Comparison of ENCODE assay signal across 16 cellular contexts in the genomic region with DNA sequence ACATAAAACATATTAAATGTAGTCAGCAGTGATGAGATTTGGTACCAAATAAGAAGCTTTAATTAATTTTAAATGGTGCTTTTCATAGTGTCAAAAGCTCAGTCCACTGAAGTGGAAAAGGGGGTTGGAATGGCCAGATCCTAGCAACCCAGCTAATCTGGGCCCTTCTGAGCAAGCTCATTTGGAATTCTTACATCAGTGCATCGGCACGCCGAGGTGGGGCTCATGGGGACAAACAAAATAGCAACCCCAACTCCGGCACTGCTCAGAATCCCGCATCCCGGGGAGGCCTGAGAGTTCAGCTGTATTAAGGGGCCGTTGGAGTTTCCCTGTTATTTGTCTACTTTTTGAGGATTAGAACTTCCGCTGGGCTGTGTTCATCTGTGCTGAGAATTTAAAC.
DNase-seq lines count a peak whose midpoint lies in the region; ATAC-seq and TF ChIP-seq lines count a peak whose summit lies in the region.
"Had no signal": no experiment of that assay in that cellular context is flagged by ENCODE, and none has a peak within 500 bp of the region (broad histone marks: within the 10 kb centered on the region; RNA-seq: fewer than 3 reads in every experiment).

No MANE protein-coding gene starts in this region.

- peak overlapping the region in 2 of 3 experiments; percentile 32 to 82; a peak in 3 of 7 replicates for H3K27ac Mint-ChIP-seq in H9

- H3K27me3 Mint-ChIP-seq in H9 (ENCODE audit: low read depth), result no peaks in the 10 kb centered on the region

- H3K79me2 ChIP-seq in H9 (ENCODE audit: insufficient read depth, low read length), result no peaks in the 10 kb centered on the region

- H3K36me3 Mint-ChIP-seq in H9 (ENCODE audit: insufficient read depth in 1 of 3, low read depth in 3 of 3), result no peaks in the 10 kb centered on the region

- no peak overlapping the region for H2BK120ac ChIP-seq in H9 (ENCODE audit: low read depth, low read length, poor library complexity, severe bottlenecking)

- WGBS in H9 (ENCODE audit: extremely low coverage, insufficient read length, low lambda C conversion rate), result no CpG with 5 or more reads among the region's 8 CpGs

- no peak overlapping the region for H3K4ac ChIP-seq in H9 (ENCODE audit: low read depth, low read length)

- no peaks in the 10 kb centered on the region for H3K9me3 Mint-ChIP-seq in H9

- DNase-seq in H9 (peak; percentile 39), choroid plexus epithelial cell (ENCODE audit: low read depth) (peak; percentile 6), islet precursor cell (peak; percentile 66), putamen (ENCODE audit: low spot score) (peak; percentile 75), NCI-H748 treated with DMSO at 0.1 percent for 48 hours (lab: John Stamatoyannopoulos, UW) (no peak), NCI-H2227 (lab: John Stamatoyannopoulos, UW; ENCODE audit: unreplicated experiment) (no peak)
- no peak for DNase-seq in stimulated activated CD4-positive, alpha-beta T cell treated with anti-CD3 and anti-CD28 coated beads, Interleukin-4, amount 100 ng/mL, for 24 hours
- DNase-seq: activated CD8-positive, alpha-beta memory T cell treated with anti-CD3 and anti-CD28 coated beads for 24 hours; activated effector memory CD4-positive, alpha-beta T cell treated with anti-CD3 and anti-CD28 coated beads, Interleukin-2, amount 50 U/mL, for 16 hours; AML-193; left colon; upper lobe of left lung had no signal

- H3K9me3 ChIP-seq in H9 (ENCODE audit: control insufficient read depth, low read depth, low read length), result no peaks in the 10 kb centered on the region
- H3K9me3 ChIP-seq: HAP-1, neutrophil, SJSA1, upper lobe of left lung had no signal

- H3T11ph ChIP-seq in H9 (ENCODE audit: low read length), result no peak overlapping the region

- no peak overlapping the region for H2AK5ac ChIP-seq in H9 (ENCODE audit: insufficient read length, low read length)

- no peaks in the 10 kb centered on the region for H3K23me2 ChIP-seq in H9 (ENCODE audit: insufficient read length, low read depth, low read length, poor library complexity, severe bottlenecking)

- no peak overlapping the region for H3K14ac ChIP-seq in H9 (ENCODE audit: insufficient read depth, low read length)

- no peak overlapping the region for H3K9ac ChIP-seq in H9 (ENCODE audit: extremely low read depth, insufficient read length, low read length)

- H2BK20ac ChIP-seq in H9 (ENCODE audit: low read depth, low read length, poor library complexity, severe bottlenecking), result no peak overlapping the region

- H3K4me2 ChIP-seq in H9 (ENCODE audit: insufficient read depth, insufficient read length, low read length), result no peak overlapping the region

- no peaks in the 10 kb centered on the region for H3K27me3 ChIP-seq in H9 (ENCODE audit: insufficient read depth, low read length)
- H3K27me3 ChIP-seq: SJSA1, upper lobe of left lung had no signal

- no peak overlapping the region for H2BK12ac ChIP-seq in H9 (ENCODE audit: insufficient read length, low read depth, low read length)

- no peak overlapping the region for H4K5ac ChIP-seq in H9 (ENCODE audit: insufficient read length, low read depth, low read length)

- no peak overlapping the region for H3K56ac ChIP-seq in H9 (ENCODE audit: insufficient read length, low read depth, low read length)

- H4K91ac ChIP-seq in H9 (ENCODE audit: insufficient read length, low read depth, low read length), result no peak overlapping the region

- H4K20me1 ChIP-seq in H9 (ENCODE audit: control insufficient read depth, insufficient read depth, insufficient read length), result no peaks in the 10 kb centered on the region

- TF ChIP-seq CTCF in H9 (conservative IDR thresholded peaks at IDR 0.05) (no peak), choroid plexus epithelial cell (conservative IDR thresholded peaks at IDR 0.05; ENCODE audit: low read depth, low read length) (no peak)

- H3K4me1 ChIP-seq in H9 (ENCODE audit: insufficient read depth, low read length), result peaks cover 2% of the 10 kb centered on the region; the same call in 1 of the 2 replicates
- H3K4me1 ChIP-seq: SJSA1, upper lobe of left lung had no signal

- no peak overlapping the region for H4K8ac ChIP-seq in H9 (replicated peaks; ENCODE audit: insufficient read length, low read depth, low read length)

- H3K4me3 Mint-ChIP-seq in H9, result no peak overlapping the region

- no peak overlapping the region for H3K23ac ChIP-seq in H9 (ENCODE audit: insufficient read length, low read depth, low read length)

- no peak overlapping the region for H3K4me3 ChIP-seq in choroid plexus epithelial cell (ENCODE audit: low read depth, low read length)
- H3K4me3 ChIP-seq: HAP-1, SJSA1, upper lobe of left lung had no signal

- H2BK5ac ChIP-seq in H9 (ENCODE audit: insufficient read length, low read length), result no peak overlapping the region

- no peaks in the 10 kb centered on the region for H3K79me1 ChIP-seq in H9 (ENCODE audit: insufficient read depth, low read depth, low read length, poor library complexity, severe bottlenecking)

- H3K27ac ChIP-seq in H9 (ENCODE audit: insufficient read length, low read depth, low read length), result no peak overlapping the region
- H3K27ac ChIP-seq: neutrophil, SJSA1, upper lobe of left lung had no signal

- H2AFZ ChIP-seq in H9 (ENCODE audit: low read length), result no peak overlapping the region

- ATAC-seq in HG02885 (IDR thresholded peaks at IDR 0.05; ENCODE audit: poor library complexity, unreplicated experiment), result no peak
- ATAC-seq: left colon had no signal

- peaks cover 16 to 20% of the 10 kb centered on the region in 2 experiments for H3K4me1 Mint-ChIP-seq in H9

- H3K18ac ChIP-seq in H9 (ENCODE audit: insufficient read length, low read depth, low read length), result no peak overlapping the region

- no peak overlapping the region for H2BK15ac ChIP-seq in H9 (ENCODE audit: low read depth, low read length)

Comparison
In these comparisons a context has a peak if more than half of its experiments do, and no peak if none do; other contexts are left out.
1. DNase-seq: peak in H9 (single experiment), choroid plexus epithelial cell (single experiment), islet precursor cell (single experiment) and putamen (single experiment); none in NCI-H748 treated with DMSO at 0.1 percent for 48 hours (single experiment), stimulated activated CD4-positive, alpha-beta T cell treated with anti-CD3 and anti-CD28 coated beads, Interleukin-4, amount 100 ng/mL, for 24 hours (single experiment) and NCI-H2227 (single experiment).